8 cellular contexts compared by ENCODE assay signal in the genomic region with DNA sequence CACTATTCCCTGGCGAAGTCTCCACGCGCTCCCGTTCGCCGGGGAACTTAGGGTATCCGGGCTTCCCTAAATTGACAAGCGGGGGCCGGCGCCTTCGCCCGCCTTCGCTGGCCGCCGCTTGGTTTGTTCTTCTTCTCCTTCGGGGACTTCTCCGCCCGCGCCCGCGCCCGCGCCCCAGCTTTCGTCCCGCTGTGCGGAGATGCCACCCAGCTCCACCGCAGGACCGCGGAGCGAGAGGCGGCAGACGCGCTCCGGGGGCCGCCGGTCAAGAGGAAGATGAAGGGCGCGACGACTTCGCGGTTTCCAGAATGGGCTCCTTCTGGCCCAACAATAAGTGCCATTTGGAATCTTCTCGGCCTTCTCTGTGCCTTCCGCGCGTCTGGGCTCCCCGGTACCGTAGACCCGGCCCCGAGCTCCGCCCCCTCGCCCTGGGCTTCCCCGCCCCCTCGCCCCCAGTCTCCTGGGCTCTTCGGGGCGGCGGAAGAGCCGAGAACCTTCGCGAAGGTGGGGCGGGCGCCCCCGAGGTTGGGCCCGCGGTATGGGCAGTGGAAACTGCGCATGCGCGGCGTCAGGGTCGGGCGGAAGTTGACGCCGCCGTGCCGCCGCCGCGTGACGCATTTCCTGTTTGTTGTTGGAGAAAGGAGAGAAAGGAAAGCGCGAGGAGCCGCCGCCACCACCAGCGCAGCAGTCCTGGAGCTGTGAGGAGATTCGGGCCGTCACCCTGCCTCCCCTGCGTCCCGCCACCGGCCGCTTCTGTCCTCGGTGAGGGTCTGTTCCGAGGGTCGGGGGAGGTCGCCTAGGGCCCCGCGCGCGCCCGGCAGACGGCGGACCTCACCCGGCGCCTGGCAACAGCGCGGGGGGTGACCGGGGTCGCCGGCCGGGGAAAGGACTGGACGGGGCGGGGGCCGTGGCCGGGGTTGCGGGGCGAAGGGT. TPM values are rescaled to one million over a fixed set of nuclear protein-coding genes. Genes with fewer than 3 reads are reported as not detected.
DNase-seq lines count a peak whose midpoint lies in the region; ATAC-seq lines count a peak whose summit lies in the region.

Gene DNAJB6 (plus strand): TSS at position 622 of the 933 bp plus-strand sequence. CDS start 21,569 bp downstream, outside the sequence.

- peak within 1 kb of the TSS; percentile 85 for H3K27ac ChIP-seq in effector memory CD4-positive, alpha-beta T cell (ENCODE audit: insufficient read depth, low read length, poor library complexity, severe bottlenecking)

- H3K36me3 ChIP-seq in effector memory CD4-positive, alpha-beta T cell (ENCODE audit: control insufficient read depth, insufficient read depth, low read length), result no peaks in the 10 kb centered on the region

- no peaks in the 10 kb centered on the region for H3K27me3 ChIP-seq in effector memory CD4-positive, alpha-beta T cell (replicated peaks; ENCODE audit: control insufficient read depth, insufficient read depth, low read length, poor library complexity, severe bottlenecking)

- H3K4me1 ChIP-seq in effector memory CD4-positive, alpha-beta T cell (ENCODE audit: control insufficient read depth, insufficient read depth, low read length, poor library complexity, severe bottlenecking), result peaks cover 21% of the 10 kb centered on the region

- peak; percentile 71 for DNase-seq in CMK (ENCODE audit: low read depth)
- peak; percentile 48 for DNase-seq in HS-27A (ENCODE audit: low read depth)
- DNase-seq in NK-92 (lab: John Stamatoyannopoulos, UW; ENCODE audit: unreplicated experiment), result peak; percentile 77
- peak; percentile 92 to 94 (median 93) for DNase-seq in effector memory CD4-positive, alpha-beta T cell
- peak; percentile 96 for DNase-seq in lung microvascular endothelial cell (ENCODE audit: low read depth in 2 of 2)
- peak; percentile 92 to 93 (median 93) for DNase-seq in stimulated activated CD4-positive, alpha-beta T cell treated with anti-CD3 and anti-CD28 coated beads, TNF-alpha, amount 100 ng/mL, for 4 hours (ENCODE audit: low read depth in 3 of 3)

- ATAC-seq in GM19468 (IDR thresholded peaks at IDR 0.05; ENCODE audit: extremely low read depth, unreplicated experiment), result peak; percentile 84

- no peaks in the 10 kb centered on the region for H3K9me3 ChIP-seq in effector memory CD4-positive, alpha-beta T cell (ENCODE audit: control insufficient read depth, low read length)

- POLR2A ChIA-PET in activated CD8-positive, alpha-beta memory T cell treated with anti-CD3 and anti-CD28 coated beads for 36 hours (lab: Charles Lee), result no interaction called here

- CTCF ChIA-PET in activated CD8-positive, alpha-beta memory T cell treated with anti-CD3 and anti-CD28 coated beads for 36 hours (lab: Charles Lee), result interaction anchor here (1.5 kb wide), 1 partner anchor 34 kb away, joined by 4 read pairs; no protein-coding TSS in a partner anchor

- H3K4me3 ChIP-seq in effector memory CD4-positive, alpha-beta T cell (ENCODE audit: insufficient read depth, low read depth, low read length, poor library complexity, severe bottlenecking), result peak within 1 kb of the TSS; percentile 87

RNA-seq across cellular contexts. Expression of gene DNAJB6, which starts in this region (rescaled TPM):
- 100 to 1,000 TPM; 103 to 105 TPM for total RNA-seq in activated CD8-positive, alpha-beta memory T cell treated with anti-CD3 and anti-CD28 coated beads for 36 hours
- 87.4 and 100 TPM in 2 replicates for total RNA-seq in lung microvascular endothelial cell

Comparison
In these comparisons a context has a peak if more than half of its experiments do, and no peak if none do; other contexts are left out.
1. Peak in every context shown above with its lines: DNase-seq, ATAC-seq, H3K4me3 ChIP-seq and H3K27ac ChIP-seq.